7 cellular contexts compared by ENCODE assay signal in the genomic region with DNA sequence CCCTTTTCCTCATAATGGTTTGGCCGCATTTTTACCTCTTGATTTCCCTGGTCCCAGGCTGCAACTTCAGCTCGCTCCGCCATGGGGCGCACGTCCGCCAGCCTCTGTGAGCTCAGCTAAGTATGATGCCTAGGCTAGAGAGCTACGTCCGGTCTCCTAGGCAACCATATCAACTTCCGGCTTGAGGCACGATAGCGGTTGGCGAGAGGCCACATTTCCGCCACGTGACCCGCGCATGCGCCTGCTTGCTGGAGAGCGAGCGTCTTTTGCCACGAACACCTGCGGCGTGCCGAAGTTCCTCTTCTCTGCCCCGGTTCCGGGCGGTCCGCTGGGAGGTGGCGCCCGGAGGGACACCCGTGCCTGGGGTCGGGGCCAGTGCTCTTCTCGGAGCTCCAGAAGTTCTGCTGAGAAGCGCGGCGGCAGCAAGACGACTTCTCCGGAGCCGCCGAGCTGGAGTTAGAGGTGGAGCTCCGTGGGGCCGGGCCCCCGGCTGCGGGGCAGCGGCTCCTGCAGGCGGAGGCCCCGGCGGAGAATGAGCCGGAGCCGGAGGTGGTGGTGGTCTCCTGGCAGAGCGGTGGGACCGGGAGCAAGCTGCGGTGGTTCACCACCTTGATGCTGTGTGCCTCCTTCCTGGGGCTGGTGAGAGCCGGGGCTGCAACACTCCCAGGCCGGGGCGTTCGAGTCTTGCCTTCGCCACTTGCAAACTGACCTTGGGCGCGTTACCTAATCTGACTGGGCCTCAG.
A peak's percentile ranks its signal among the peaks of the same experiment; 100 is the strongest.
DNase-seq lines count a peak whose midpoint lies in the region; ATAC-seq and TF ChIP-seq lines count a peak whose summit lies in the region.

No MANE protein-coding gene starts in this region.

- DNase-seq in NCI-H187 treated with DMSO at 0.1 percent for 48 hours (lab: John Stamatoyannopoulos, UW) = peak; percentile 92
- peak; percentile 98 for DNase-seq in T-helper 22 cell (ENCODE audit: low read depth)
- peak; percentile 99 for DNase-seq in astrocyte of the spinal cord (ENCODE audit: low read depth, low spot score)
- peak; percentile 76 to 99 (median 95) for DNase-seq in hypothalamus (lab: John Stamatoyannopoulos, UW)
- DNase-seq in retinal pigment epithelial cell (ENCODE audit: low read depth) = peak; percentile 95

- ATAC-seq in GM18502 (IDR thresholded peaks at IDR 0.05; ENCODE audit: poor library complexity, unreplicated experiment) (peak; percentile 99), HG02970 (IDR thresholded peaks at IDR 0.05; ENCODE audit: low FRiP score, unreplicated experiment) (peak; percentile 99)

- TF ChIP-seq CTCF in astrocyte of the spinal cord (IDR thresholded peaks at IDR 0.05; ENCODE audit: low read depth, low read length) (peak; percentile 98), retinal pigment epithelial cell (conservative IDR thresholded peaks at IDR 0.05; ENCODE audit: low read depth, low read length) (peak; percentile 93)

- in situ Hi-C loops in astrocyte of the spinal cord (cut with HindIII; ENCODE audit: low sequenced_read_pairs) = no loop called here

- H3K4me3 ChIP-seq in astrocyte of the spinal cord (ENCODE audit: low read depth, low read length) (peak overlapping the region; percentile 83), retinal pigment epithelial cell (ENCODE audit: low read length) (peak overlapping the region; percentile 77)

Comparison
In these comparisons a context has a peak if more than half of its experiments do, and no peak if none do; other contexts are left out.
1. Peak in every context shown above with its lines: DNase-seq, ATAC-seq and H3K4me3 ChIP-seq.